ENCODE assay signal across 1 cellular context in genomic region chr5:128234928-128235641, GRCh38.
TF ChIP-seq lines count a peak whose summit lies in the region.

No MANE protein-coding gene starts in this region.

TF ChIP-seq in WTC11, 78 proteins besides CTCF, POLR2A, EP300 and RAD21 (continued from another document):
- TF ChIP-seq E2F5 (CRISPR knock-in tag; IDR thresholded peaks at IDR 0.05) (no peak), ZNF232 (CRISPR knock-in tag; IDR thresholded peaks at IDR 0.05) (no peak), FOXP4 (CRISPR knock-in tag; IDR thresholded peaks at IDR 0.05) (no peak), FOXJ3 (CRISPR knock-in tag; IDR thresholded peaks at IDR 0.05; ENCODE audit: borderline replicate concordance) (no peak), ATF6 (CRISPR knock-in tag; IDR thresholded peaks at IDR 0.05) (no peak), ETV6 (CRISPR knock-in tag; IDR thresholded peaks at IDR 0.05) (no peak), MLX (CRISPR knock-in tag; IDR thresholded peaks at IDR 0.05) (no peak)
